10 cellular contexts compared by ENCODE assay signal in genomic region chr2:85133751-85134254, GRCh38. TPM values are rescaled to one million over a fixed set of nuclear protein-coding genes. Genes with fewer than 3 reads are reported as not detected.
DNase-seq lines count a peak whose midpoint lies in the region; ATAC-seq, FAIRE-seq and TF ChIP-seq lines count a peak whose summit lies in the region.
"Had no signal": no experiment of that assay in that cellular context is flagged by ENCODE, and none has a peak within 500 bp of the region (broad histone marks: within the 10 kb centered on the region; RNA-seq: fewer than 3 reads in every experiment).

No MANE protein-coding gene starts in this region.

- no peak overlapping the region for H2AFZ ChIP-seq in HepG2 (ENCODE audit: low read length)

- H3K4me3 ChIP-seq in Peyer's patch (peak overlapping the region; percentile 41 to 76 (median 59)), HepG2 (replicated peaks in 1 of 3; ENCODE audit: insufficient read depth in 1 of 3, low read depth in 2 of 3, low read length in 3 of 3) (peak overlapping the region in 2 of 3 experiments; percentile 44 to 75; a peak in 3 of 6 replicates), testis (peak overlapping the region; percentile 55 to 79)

- peak overlapping the region in 3 of 4 donors; percentile 42 to 76 (median 56) for H3K27ac ChIP-seq in Peyer's patch
- no peak overlapping the region for H3K27ac ChIP-seq in HepG2 (ENCODE audit: extremely low read length, insufficient read depth, low read length)
- H3K27ac ChIP-seq in testis, result peak overlapping the region; percentile 71 to 86

- H3K9ac ChIP-seq in HepG2 (ENCODE audit: insufficient read depth, low read depth, low read length), result no peak overlapping the region

- no peaks in the 10 kb centered on the region for H3K79me2 ChIP-seq in HepG2 (ENCODE audit: insufficient read depth, low read length)

- no peaks in the 10 kb centered on the region for H4K20me1 ChIP-seq in HepG2 (ENCODE audit: insufficient read depth, low read length)

- CTCF ChIA-PET in HepG2 (lab: Yijun Ruan, JAX; ENCODE audit: low intra/inter-chr PET ratio, low total read pairs), result interaction anchor here (1.7 to 3.7 kb wide), 2 partner anchors 110 to 165 kb away, joined by 8 to 19 read pairs; no protein-coding TSS in a partner anchor

- no TSS peak for BruUV-seq in HepG2 (replicated peaks; lab: Mats Ljungman, UMichigan)

- ATAC-seq in HepG2 (peak; percentile 32), GM18870 (IDR thresholded peaks at IDR 0.05; ENCODE audit: unreplicated experiment) (no peak), HG02938 (IDR thresholded peaks at IDR 0.05; ENCODE audit: unreplicated experiment) (no peak)

- peak; percentile 20 for DNase-seq in NCI-H146 (lab: John Stamatoyannopoulos, UW)
- no peak for DNase-seq in NCI-H146 treated with DMSO at 0.1 percent for 48 hours (lab: John Stamatoyannopoulos, UW; ENCODE audit: unreplicated experiment)
- DNase-seq in Peyer's patch, result peak in 1 of 3 donors; percentile 48
- peak; percentile 18 for DNase-seq in cerebellum (ENCODE audit: low spot score)
- DNase-seq in HepG2 (ENCODE audit: low spot score), result no peak
- peak; percentile 35 for DNase-seq in testis

- peaks cover 0 to 30% (median 8%) of the 10 kb centered on the region in 4 donors for H3K4me1 ChIP-seq in Peyer's patch
- H3K4me1 ChIP-seq in HepG2 (ENCODE audit: insufficient read depth, low read length), result peaks cover 13% of the 10 kb centered on the region
- H3K4me1 ChIP-seq in testis, result peaks cover 13% of the 10 kb centered on the region

- POLR2A ChIA-PET in HepG2 (lab: Yijun Ruan, JAX), result no interaction called here

- in situ Hi-C loops in HepG2 (cut with HindIII; ENCODE audit: extremely low pct_ligation_motif_present, low pct_unique_long_range_greater_than_20kb), result loop anchor here (5.0 kb wide), 1 partner anchor 153 kb away; no protein-coding TSS in a partner anchor

- H3K9me3 ChIP-seq in Peyer's patch (no peaks in the 10 kb centered on the region), HepG2 (ENCODE audit: low read length) (no peaks in the 10 kb centered on the region), testis (no peaks in the 10 kb centered on the region)

- FAIRE-seq in HepG2 (lab: Jason Lieb, UNC), result no peak
- FAIRE-seq: A204.1 had no signal

- H3K27me3 ChIP-seq in Peyer's patch (no peaks in the 10 kb centered on the region), HepG2 (ENCODE audit: control insufficient read depth in 1 of 2, insufficient read depth in 2 of 2, low read length in 2 of 2) (peaks cover 9 to 60% of the 10 kb centered on the region in 2 experiments), testis (no peaks in the 10 kb centered on the region)

- H3K36me3 ChIP-seq in Peyer's patch (no peaks in the 10 kb centered on the region), HepG2 (replicated peaks in 1 of 2; ENCODE audit: control insufficient read depth in 1 of 2, insufficient read depth in 2 of 2, low read length in 2 of 2) (no peaks in the 10 kb centered on the region), testis (ENCODE audit: low read depth, missing control alignments) (no peaks in the 10 kb centered on the region)

- peak overlapping the region; percentile 79 for H3K4me2 ChIP-seq in HepG2 (ENCODE audit: low read depth, low read length)

- intact Hi-C loops in HepG2 (cut with micrococcal nuclease; ENCODE audit: unreplicated experiment) (loop anchor here (1.0 kb wide), 1 partner anchor 109 kb away; no protein-coding TSS in a partner anchor), testis (cut with DNase I; ENCODE audit: low total_unique reads) (loop anchor here (5.0 kb wide), 1 partner anchor 143 kb away; no protein-coding TSS in a partner anchor)

- TF ChIP-seq POLR2A in Peyer's patch (IDR thresholded peaks at IDR 0.05) (no peak), HepG2 (IDR thresholded peaks at IDR 0.05; ENCODE audit: insufficient read depth in 1 of 2, low read depth in 2 of 2, low read length in 2 of 2) (no peak), testis (IDR thresholded peaks at IDR 0.05) (no peak)

- TF ChIP-seq RAD21 in HepG2 (CRISPR knock-in tag; IDR thresholded peaks at IDR 0.05), result no peak

- WGBS in HepG2 (ENCODE audit: low lambda C conversion rate), result 9% methylated on average over 19 of the region's 57 CpGs
- WGBS in testis, 2 donors, result 0% methylated on average over 7 to 54 of the region's 57 CpGs

- no peak for TF ChIP-seq CTCF in Peyer's patch (IDR thresholded peaks at IDR 0.05)
- TF ChIP-seq CTCF in HepG2 (CRISPR knock-in tag; IDR thresholded peaks at IDR 0.05), result no peak
- TF ChIP-seq CTCF in testis (IDR thresholded peaks at IDR 0.05), result no peak

- TF ChIP-seq EP300 in HepG2 (IDR thresholded peaks at IDR 0.05; ENCODE audit: low read depth in 2 of 2, low read length in 2 of 2) (no peak), HepG2 (CRISPR knock-in tag; IDR thresholded peaks at IDR 0.05; ENCODE audit: borderline replicate concordance) (no peak)

TF ChIP-seq in HepG2, 621 proteins besides CTCF, POLR2A, EP300 and RAD21 (continues in another document):
- no peak for TF ChIP-seq FOXA3 (CRISPR knock-in tag; IDR thresholded peaks at IDR 0.05)
- no peak for TF ChIP-seq NR2F1 (CRISPR knock-in tag; IDR thresholded peaks at IDR 0.05)
- TF ChIP-seq ZBTB8A (CRISPR knock-in tag; IDR thresholded peaks at IDR 0.05; ENCODE audit: borderline replicate concordance, low read depth), result no peak
- no peak for TF ChIP-seq CBFB (CRISPR knock-in tag; IDR thresholded peaks at IDR 0.05)
- TF ChIP-seq ZNF362 (CRISPR knock-in tag; IDR thresholded peaks at IDR 0.05; ENCODE audit: borderline replicate concordance), result no peak
- TF ChIP-seq ZNF136 (CRISPR knock-in tag; IDR thresholded peaks at IDR 0.05; ENCODE audit: low read depth), result no peak
- TF ChIP-seq ZNF33B (CRISPR knock-in tag; IDR thresholded peaks at IDR 0.05), result no peak
- no peak for TF ChIP-seq ZBTB10 (CRISPR knock-in tag; IDR thresholded peaks at IDR 0.05; ENCODE audit: borderline replicate concordance)

RNA-seq across cellular contexts. Expression of gene TCF7L1, which starts 0.6 kb away (rescaled TPM):
- total RNA-seq in Peyer's patch, result 1 to 10 TPM in 2 of 4 donors, under 1 TPM in 2; 0.35 to 5.8 (median 1.7) TPM
- 8.5 TPM for total RNA-seq in cerebellum
- 0.04 and 0.08 TPM in 2 replicates for total RNA-seq in HepG2 (2016; rRNA removed; fragmentation: Illumina TruSeq; extraction: Trizol)
- total RNA-seq in HepG2 (2016; cell fraction: cytosol; rRNA removed; fragmentation: Illumina TruSeq; extraction: Trizol; ENCODE audit: low read depth), result not detected in 2 replicates
- 0.04 and 0.07 TPM in 2 replicates for total RNA-seq in HepG2 (2016; cell fraction: insoluble cytoplasmic fraction; rRNA removed; fragmentation: Illumina TruSeq; extraction: Trizol)
- 0.06 and 0.07 TPM in 2 replicates for total RNA-seq in HepG2 (2016; cell fraction: membrane; rRNA removed; fragmentation: Illumina TruSeq; extraction: Trizol)
- not detected in 2 replicates for total RNA-seq in HepG2 (2016; cell fraction: nucleus; rRNA removed; fragmentation: Illumina TruSeq; extraction: Trizol)
- 0.15 and 0.24 TPM in 2 replicates for polyA plus RNA-seq in HepG2 (2011; rRNA removed)
- polyA plus RNA-seq in HepG2 (2011; cell fraction: cytosol; rRNA removed), result 0.09 and 0.12 TPM in 2 replicates
- polyA plus RNA-seq in HepG2 (2011; cell fraction: nucleus; rRNA removed), result 0.90 and 1.0 TPM in 2 replicates
- 2.6 and 2.7 TPM in 2 replicates for polyA plus RNA-seq in HepG2 (2012)
- polyA plus RNA-seq in HepG2 (2016; cell fraction: cytosol; fragmentation: Illumina TruSeq; extraction: Trizol; ENCODE audit: low read depth), result 0.12 and 0.14 TPM in 2 replicates
- polyA plus RNA-seq in HepG2 (2016; cell fraction: insoluble cytoplasmic fraction; fragmentation: Illumina TruSeq; extraction: Trizol; ENCODE audit: low read depth), result 0.46 and 0.48 TPM in 2 replicates
- 0.37 and 0.49 TPM in 2 replicates for polyA plus RNA-seq in HepG2 (2016; cell fraction: membrane; fragmentation: Illumina TruSeq; extraction: Trizol; ENCODE audit: low read depth)
- polyA plus RNA-seq in HepG2 (2016; cell fraction: nucleus; fragmentation: Illumina TruSeq; extraction: Trizol; ENCODE audit: insufficient read depth, low read depth), result 0.55 and 0.99 TPM in 2 replicates
- polyA minus RNA-seq in HepG2 (2011; rRNA and poly(A)+ RNA removed; ENCODE audit: low replicate concordance), result 0.05 and 0.28 TPM in 2 replicates
- polyA minus RNA-seq in HepG2 (2011; cell fraction: cytosol; rRNA and poly(A)+ RNA removed), result not detected in 2 replicates
- polyA minus RNA-seq in HepG2 (2011; cell fraction: nucleus; rRNA and poly(A)+ RNA removed), result 0.13 and 0.25 TPM in 2 replicates
- total RNA-seq in testis, result 1 to 10 TPM; 6.7 TPM
- polyA plus RNA-seq in testis (ENCODE audit: insufficient read depth, low read depth, low replicate concordance), result 11.9 TPM
- total RNA-seq: T-helper 2 cell treated with Interferon-gamma antibody and Interleukin-4, amounts not matched to agents 100 ng/mL and 5 ng/mL, for 36 hours had no signal

Comparison
In these comparisons a context has a peak if more than half of its experiments do, and no peak if none do; other contexts are left out.
1. DNase-seq: peak in NCI-H146 (single experiment), cerebellum (single experiment) and testis (single experiment); none in NCI-H146 treated with DMSO at 0.1 percent for 48 hours (single experiment) and HepG2 (single experiment).
2. Peak in every context shown above with its lines, with median percentiles within 50 percentile points of each other: H3K4me3 ChIP-seq.